14 cellular contexts compared by ENCODE assay signal in genomic region chr14:27587103-27587502, GRCh38.
"Had no signal": no experiment of that assay in that cellular context is flagged by ENCODE, and none has a peak within 500 bp of the region (broad histone marks: within the 10 kb centered on the region; RNA-seq: fewer than 3 reads in every experiment).

No MANE protein-coding gene starts in this region.

- H3K4me3 ChIP-seq: ascending aorta, breast epithelium, left ventricle myocardium inferior, psoas muscle, right lobe of liver, suprapubic skin, upper lobe of left lung had no signal

- H3K36me3 ChIP-seq: ascending aorta, breast epithelium, left ventricle myocardium inferior, right lobe of liver, suprapubic skin, upper lobe of left lung had no signal

- H3K27ac ChIP-seq: ascending aorta, breast epithelium, left ventricle myocardium inferior, psoas muscle, right lobe of liver, suprapubic skin, upper lobe of left lung had no signal

- H3K9me3 ChIP-seq: ascending aorta, breast epithelium, psoas muscle, right lobe of liver, suprapubic skin, upper lobe of left lung had no signal

- H3K27me3 ChIP-seq: ascending aorta, breast epithelium, right lobe of liver, suprapubic skin, upper lobe of left lung had no signal

- DNase-seq: activated CD4-positive, alpha-beta T cell treated with anti-CD3 and anti-CD28 coated beads, Interleukin-2, amount 50 U/mL, for 48 hours; activated naive CD4-positive, alpha-beta T cell treated with anti-CD3 and anti-CD28 coated beads, Interleukin-2, amount 10 ng/mL, durations not matched to agents 7 days and 5 days; dermis blood vessel endothelial cell; effector memory CD8-positive, alpha-beta T cell; erythroblast; hippocampal formation; left ventricle myocardium inferior; psoas muscle; right lobe of liver; T-cell; upper lobe of left lung had no signal

- H3K4me1 ChIP-seq: ascending aorta, breast epithelium, left ventricle myocardium inferior, psoas muscle, right lobe of liver, suprapubic skin, upper lobe of left lung had no signal
